9 cellular contexts compared by ENCODE assay signal in genomic region chr19:56838930-56839664, GRCh38. TPM values are rescaled to one million over a fixed set of nuclear protein-coding genes. Genes with fewer than 3 reads are reported as not detected.
DNase-seq lines count a peak whose midpoint lies in the region; FAIRE-seq and TF ChIP-seq lines count a peak whose summit lies in the region.
"Had no signal": no experiment of that assay in that cellular context is flagged by ENCODE, and none has a peak within 500 bp of the region (broad histone marks: within the 10 kb centered on the region; RNA-seq: fewer than 3 reads in every experiment).

No MANE protein-coding gene starts in this region.

- H3K79me2 ChIP-seq in astrocyte (ENCODE audit: insufficient read depth, low read length): no peaks in the 10 kb centered on the region

- no peaks in the 10 kb centered on the region for H3K27me3 Mint-ChIP-seq in astrocyte (ENCODE audit: low read depth, unreplicated experiment)
- H3K27me3 Mint-ChIP-seq in immature natural killer cell (ENCODE audit: low read depth in 3 of 3): peaks cover 7 to 18% (median 12%) of the 10 kb centered on the region in 3 donors
- H3K27me3 Mint-ChIP-seq in Caco-2 (ENCODE audit: insufficient read depth, unreplicated experiment): no peaks in the 10 kb centered on the region

- H3K9ac ChIP-seq in HUES48 (ENCODE audit: low read depth, low read length): no peak overlapping the region
- H3K9ac ChIP-seq in astrocyte (ENCODE audit: low read length): no peak overlapping the region
- no peak overlapping the region for H3K9ac ChIP-seq in skeletal muscle satellite cell (ENCODE audit: low read depth, low read length)

- H2AFZ ChIP-seq in astrocyte (ENCODE audit: low read depth, low read length): peak overlapping the region; percentile 66

- H3K4me3 ChIP-seq in HUES48 (ENCODE audit: low read depth, low read length): peak overlapping the region; percentile 46; the same call in 1 of the 2 replicates
- H3K4me3 ChIP-seq in astrocyte (ENCODE audit: insufficient read depth, low read depth, low read length): peak overlapping the region; percentile 48
- H3K4me3 ChIP-seq in skeletal muscle satellite cell (ENCODE audit: low read length): peak overlapping the region; percentile 8
- H3K4me3 ChIP-seq in Caco-2 (ENCODE audit: low read depth, low read length): no peak overlapping the region

- intact Hi-C loops in Caco-2 (cut with micrococcal nuclease; ENCODE audit: unreplicated experiment): no loop called here

- H3K27ac ChIP-seq in HUES48 (ENCODE audit: low read depth, low read length) (no peak overlapping the region), astrocyte (ENCODE audit: low read depth, low read length) (no peak overlapping the region)
- H3K27ac ChIP-seq: epithelial cell of prostate had no signal

- H3K36me3 Mint-ChIP-seq in astrocyte (ENCODE audit: low read depth, unreplicated experiment) (no peaks in the 10 kb centered on the region), immature natural killer cell (peaks cover 0 to 13% (median 6%) of the 10 kb centered on the region in 3 donors), Caco-2 (ENCODE audit: insufficient read depth, unreplicated experiment) (no peaks in the 10 kb centered on the region)

- no peaks in the 10 kb centered on the region for H3K4me1 ChIP-seq in HUES48 (ENCODE audit: control insufficient read depth, insufficient read depth, low read length)
- no peaks in the 10 kb centered on the region for H3K4me1 ChIP-seq in astrocyte (ENCODE audit: insufficient read depth, low read length)
- no peaks in the 10 kb centered on the region for H3K4me1 ChIP-seq in skeletal muscle satellite cell (ENCODE audit: control insufficient read depth, insufficient read depth, low read length)
- no peaks in the 10 kb centered on the region for H3K4me1 ChIP-seq in Caco-2

- CTCF ChIA-PET in Caco-2 (lab: Charles Lee): no interaction called here

- POLR2A ChIA-PET in Caco-2 (lab: Charles Lee): no interaction called here

- FAIRE-seq in astrocyte (lab: Jason Lieb, UNC): no peak

- no TSS peak for BruUV-seq in Caco-2 (replicated peaks; lab: Mats Ljungman, UMichigan)

- no peak for TF ChIP-seq CTCF in astrocyte (IDR thresholded peaks at IDR 0.05; ENCODE audit: insufficient read depth, low read depth, low read length)
- TF ChIP-seq CTCF in Caco-2 (IDR thresholded peaks at IDR 0.05; ENCODE audit: insufficient read depth in 1 of 2, low read depth in 1 of 2, low read length in 1 of 2, severe bottlenecking in 1 of 2, unreplicated experiment in 1 of 2): no peak

- H3K4me3 Mint-ChIP-seq in astrocyte (ENCODE audit: unreplicated experiment): peak overlapping the region; percentile 36
- H3K4me3 Mint-ChIP-seq in immature natural killer cell: peak overlapping the region in 3 of 5 donors; percentile 13 to 28 (median 18)
- no peak overlapping the region for H3K4me3 Mint-ChIP-seq in Caco-2 (ENCODE audit: unreplicated experiment)

- peak; percentile 12 for DNase-seq in astrocyte (ENCODE audit: low read depth)
- DNase-seq in immature natural killer cell: peak in 1 of 3 donors; percentile 4
- DNase-seq in DMS53 treated with DMSO at 0.1 percent for 48 hours (lab: John Stamatoyannopoulos, UW; ENCODE audit: unreplicated experiment): no peak
- no peak for DNase-seq in Caco-2
- DNase-seq in NCI-H187 treated with DMSO at 0.1 percent for 48 hours (lab: John Stamatoyannopoulos, UW): no peak
- no peak for DNase-seq in glomerular visceral epithelial cell (ENCODE audit: extremely low spot score)

- peaks cover 100% of the 10 kb centered on the region for H3K9me3 ChIP-seq in HUES48 (ENCODE audit: control insufficient read depth, insufficient read depth, low read length)
- peaks cover 9% of the 10 kb centered on the region for H3K9me3 ChIP-seq in astrocyte (ENCODE audit: insufficient read depth, low read depth, low read length)
- peaks cover 16% of the 10 kb centered on the region for H3K9me3 ChIP-seq in skeletal muscle satellite cell (replicated peaks; ENCODE audit: low read length)
- H3K9me3 ChIP-seq in Caco-2: peaks cover 25% of the 10 kb centered on the region

- no peak overlapping the region for H3K27ac Mint-ChIP-seq in astrocyte (ENCODE audit: unreplicated experiment)
- no peak overlapping the region for H3K27ac Mint-ChIP-seq in immature natural killer cell
- no peak overlapping the region for H3K27ac Mint-ChIP-seq in Caco-2 (ENCODE audit: unreplicated experiment)

- H3K4me2 ChIP-seq in astrocyte (ENCODE audit: low read length) (peak overlapping the region; percentile 69), skeletal muscle satellite cell (ENCODE audit: low read length) (peak overlapping the region; percentile 71)

- H3K36me3 ChIP-seq in HUES48 (ENCODE audit: control insufficient read depth, insufficient read depth, low read length) (no peaks in the 10 kb centered on the region), astrocyte (ENCODE audit: insufficient read depth, low read length) (no peaks in the 10 kb centered on the region), skeletal muscle satellite cell (ENCODE audit: insufficient read depth, low read length) (no peaks in the 10 kb centered on the region), Caco-2 (ENCODE audit: control insufficient read depth, insufficient read depth, low read length) (no peaks in the 10 kb centered on the region)

- no peaks in the 10 kb centered on the region for H4K20me1 ChIP-seq in astrocyte (ENCODE audit: insufficient read depth, low read length)

- H3K4me1 Mint-ChIP-seq in astrocyte (ENCODE audit: low read depth, unreplicated experiment) (no peaks in the 10 kb centered on the region), immature natural killer cell (peaks cover 6 to 9% of the 10 kb centered on the region in 2 donors), Caco-2 (ENCODE audit: low read depth, unreplicated experiment) (no peaks in the 10 kb centered on the region)

- H3K9me3 Mint-ChIP-seq in astrocyte (ENCODE audit: unreplicated experiment): peaks cover 21% of the 10 kb centered on the region
- peaks cover 11 to 52% (median 42%) of the 10 kb centered on the region in 6 donors for H3K9me3 Mint-ChIP-seq in immature natural killer cell
- peaks cover 30% of the 10 kb centered on the region for H3K9me3 Mint-ChIP-seq in Caco-2 (ENCODE audit: unreplicated experiment)

- H3K27me3 ChIP-seq in HUES48 (ENCODE audit: control insufficient read depth, insufficient read depth, low read length): no peaks in the 10 kb centered on the region
- no peaks in the 10 kb centered on the region for H3K27me3 ChIP-seq in astrocyte (ENCODE audit: insufficient read depth, low read length)
- H3K27me3 ChIP-seq in skeletal muscle satellite cell (ENCODE audit: control insufficient read depth, insufficient read depth, low read length): no peaks in the 10 kb centered on the region
- no peaks in the 10 kb centered on the region for H3K27me3 ChIP-seq in Caco-2 (replicated peaks; ENCODE audit: control insufficient read depth, insufficient read depth, low read length)

RNA-seq across cellular contexts. Expression of gene PEG3, which starts 1.4 kb away (rescaled TPM):
- total RNA-seq in astrocyte: not detected in 2 replicates
- polyA plus RNA-seq in immature natural killer cell: not detected
- 0.22 and 0.51 TPM in 2 replicates for total RNA-seq in skeletal muscle satellite cell (2012; rRNA removed)
- not detected in 2 replicates for total RNA-seq in Caco-2 (2022)

RNA-seq across cellular contexts. Expression of gene ZIM2, which starts 1.4 kb away (rescaled TPM):
- total RNA-seq in astrocyte (not detected in 2 replicates), Caco-2 (2022) (not detected in 2 replicates)
- polyA plus RNA-seq in immature natural killer cell: not detected
- total RNA-seq in skeletal muscle satellite cell (2012; rRNA removed): not detected in 2 replicates
